In genomic region chr1:2408859-2409276, GRCh38 we compare ENCODE assay signal across 16 cellular contexts. TPM values are rescaled to one million over a fixed set of nuclear protein-coding genes. Genes with fewer than 3 reads are reported as not detected.
DNase-seq lines count a peak whose midpoint lies in the region; ATAC-seq and TF ChIP-seq lines count a peak whose summit lies in the region.
"Had no signal": no experiment of that assay in that cellular context is flagged by ENCODE, and none has a peak within 500 bp of the region (broad histone marks: within the 10 kb centered on the region; RNA-seq: fewer than 3 reads in every experiment).

No MANE protein-coding gene starts in this region.

- H3K27me3 ChIP-seq in heart left ventricle (no peaks in the 10 kb centered on the region), osteoblast (ENCODE audit: insufficient read depth, low read length) (no peaks in the 10 kb centered on the region)

- peak overlapping the region in 5 of 12 donors; percentile 5 to 40 (median 31) for H3K4me3 ChIP-seq in heart left ventricle
- H3K4me3 ChIP-seq in osteoblast (ENCODE audit: insufficient read depth, low read length): no peak overlapping the region

- intact Hi-C loops in heart left ventricle (cut with DNase I): no loop called here
- intact Hi-C loops in cardiac septum (cut with DNase I): no loop called here

- H3K4me1 ChIP-seq in heart left ventricle (peaks cover 0 to 28% (median 17%) of the 10 kb centered on the region in 12 donors), osteoblast (ENCODE audit: insufficient read depth, low read length) (peaks cover 18% of the 10 kb centered on the region)

- H3K79me2 ChIP-seq in osteoblast (ENCODE audit: insufficient read depth, low read length): peaks cover 14% of the 10 kb centered on the region

- TF ChIP-seq CTCF in heart left ventricle (IDR thresholded peaks at IDR 0.05) (no peak), RWPE1 (conservative IDR thresholded peaks at IDR 0.05; ENCODE audit: low read depth) (no peak), osteoblast (IDR thresholded peaks at IDR 0.05; ENCODE audit: extremely low read depth, low read depth, low read length) (no peak)

- H2AFZ ChIP-seq in osteoblast (ENCODE audit: low read length): no peak overlapping the region

- no peak overlapping the region for H3K4me2 ChIP-seq in osteoblast (ENCODE audit: insufficient read depth, low read length)

- H3K36me3 ChIP-seq in heart left ventricle: peaks cover 0 to 56% (median 41%) of the 10 kb centered on the region in 9 donors
- peaks cover 37% of the 10 kb centered on the region for H3K36me3 ChIP-seq in osteoblast (ENCODE audit: insufficient read depth, low read length)

- CTCF ChIA-PET in RWPE1 (lab: Yijun Ruan, JAX): interaction anchor here (0.7 kb wide), 2 partner anchors 8 to 89 kb away, joined by 3 to 5 read pairs; no protein-coding TSS in a partner anchor

- ATAC-seq in heart left ventricle (peak in 2 of 4 donors; percentile 1 to 17), left lobe of liver (peak; percentile 60), GM19328 (IDR thresholded peaks at IDR 0.05; ENCODE audit: unreplicated experiment) (no peak)
- ATAC-seq: Panc1 had no signal

- POLR2A ChIA-PET in RWPE1 (lab: Yijun Ruan, JAX; ENCODE audit: low non-redundant PET): interaction anchor here (1.3 kb wide), 1 partner anchor 9 kb away, joined by 3 read pairs; no protein-coding TSS in a partner anchor

- no peak for TF ChIP-seq POLR2A in heart left ventricle (IDR thresholded peaks at IDR 0.05)

- WGBS in heart left ventricle, 4 donors: 42 to 65% (median 52%) methylated on average over 7 to 13 of the region's 13 CpGs

- peaks cover 5% of the 10 kb centered on the region for H4K20me1 ChIP-seq in osteoblast (ENCODE audit: insufficient read depth, low read length)

- H3K9me3 ChIP-seq in heart left ventricle (no peaks in the 10 kb centered on the region), osteoblast (ENCODE audit: low read depth, low read length) (no peaks in the 10 kb centered on the region)

- H3K27ac ChIP-seq in heart left ventricle (peak overlapping the region in 7 of 12 donors; percentile 6 to 72 (median 52)), RWPE1 (peak overlapping the region; percentile 4; the same call in 1 of the 2 replicates), osteoblast (ENCODE audit: low read depth, low read length) (no peak overlapping the region)

- peak in 4 of 5 donors; percentile 36 to 63 (median 52) for DNase-seq in heart left ventricle
- DNase-seq in cardiac septum (ENCODE audit: low spot score): no peak
- no peak for DNase-seq in RWPE1 (ENCODE audit: low spot score)
- DNase-seq in left lobe of liver (ENCODE audit: low spot score): peak; percentile 92
- peak; percentile 82 for DNase-seq in osteoblast (ENCODE audit: insufficient read length, low spot score, missing footprints)
- DNase-seq in KG1 (lab: John Stamatoyannopoulos, UW): no peak
- DNase-seq in NOMO-1 treated with dmso at 0.1 percent for 144 hours (lab: John Stamatoyannopoulos, UW; ENCODE audit: unreplicated experiment): no peak
- DNase-seq: GF-D8, GOT3, Kasumi-1, NCI-H1930, NCI-H2171, NCI-H774, SIG-M5 had no signal

RNA-seq across cellular contexts. Expression of gene PEX10, which starts 3.5 kb away (rescaled TPM):
- total RNA-seq in heart left ventricle: 10 to 100 TPM; 17.2 to 26.5 (median 18.9) TPM
- 10 to 100 TPM; 14.7 to 18.6 TPM for polyA plus RNA-seq in heart left ventricle
- total RNA-seq in cardiac septum: 18.1 TPM
- 10.3 TPM for total RNA-seq in left lobe of liver
- total RNA-seq in osteoblast: 33.9 and 34.7 TPM in 2 replicates

RNA-seq across cellular contexts. Expression of gene RER1, which starts 17.2 kb away (rescaled TPM):
- total RNA-seq in heart left ventricle (100 to 1,000 TPM in 3 of 9 donors, 10 to 100 TPM in 6; 47.1 to 124 (median 78.3) TPM), cardiac septum (81.9 TPM), left lobe of liver (163 TPM), osteoblast (77.8 and 95.2 TPM in 2 replicates)
- polyA plus RNA-seq in heart left ventricle: 10 to 100 TPM; 43.3 to 92.4 TPM

RNA-seq across cellular contexts. Expression of gene MORN1, which starts 17.5 kb away (rescaled TPM):
- total RNA-seq in heart left ventricle (1 to 10 TPM; 2.4 to 8.2 (median 3.8) TPM), cardiac septum (3.6 TPM), left lobe of liver (6.7 TPM), osteoblast (12.4 and 13.4 TPM in 2 replicates)
- 1 to 10 TPM; 2.2 to 4.0 TPM for polyA plus RNA-seq in heart left ventricle

Comparison
In these comparisons a context has a peak if more than half of its experiments do, and no peak if none do; other contexts are left out.
1. DNase-seq: peak in heart left ventricle (4 of 5), left lobe of liver (single experiment) and osteoblast (single experiment); none in cardiac septum (single experiment), RWPE1 (single experiment), KG1 (single experiment) and NOMO-1 treated with dmso at 0.1 percent for 144 hours (single experiment).